In genomic region chr6:26378143-26378542, GRCh38 we compare ENCODE assay signal across 7 cellular contexts. TPM values are rescaled to one million over a fixed set of nuclear protein-coding genes. Genes with fewer than 3 reads are reported as not detected.
DNase-seq lines count a peak whose midpoint lies in the region; ATAC-seq, FAIRE-seq and TF ChIP-seq lines count a peak whose summit lies in the region.
"Not testable (repeated sequence)": the region's sequence is repeated elsewhere in the genome, so short reads cannot be mapped to it uniquely, and the experiment has no call there.

No MANE protein-coding gene starts in this region.

- not testable (repeated sequence) for H3K27me3 Mint-ChIP-seq in CD4-positive, alpha-beta memory T cell; activated T-cell treated with anti-CD3 and anti-CD28 coated beads, Interleukin-2, amount 50 U/mL, for 72 hours (ENCODE audit: low read depth); immature natural killer cell (ENCODE audit: low read depth in 3 of 3); natural killer cell (ENCODE audit: low read depth in 2 of 2)

- in situ Hi-C loops in GM12878 (cut with MboI) = not testable (repeated sequence)

- TF ChIP-seq POLR2A in A549 (IDR thresholded peaks at IDR 0.05; ENCODE audit: low read length); GM12878 (IDR thresholded peaks at IDR 0.05; ENCODE audit: low read depth, low read length): not testable (repeated sequence)

- RAD21 ChIA-PET in GM12878 (lab: Charles Lee; ENCODE audit: unreplicated experiment) = interaction anchor here (0.8 kb wide), 1 partner anchor 8 kb away, joined by 3 read pairs; no protein-coding TSS in a partner anchor

- H3K36me3 ChIP-seq in CD4-positive, alpha-beta memory T cell (ENCODE audit: insufficient read depth, low read length) = peaks cover 33% of the 10 kb centered on the region
- not testable (repeated sequence) for H3K36me3 ChIP-seq in KMS-11 (ENCODE audit: insufficient read depth); GM12878 (ENCODE audit: control insufficient read depth in 2 of 2, insufficient read depth in 2 of 2, low read length in 1 of 2)

- not testable (repeated sequence) for H2AFZ ChIP-seq in KMS-11 (ENCODE audit: low read depth); GM12878 (ENCODE audit: control insufficient read depth, low read depth, low read length)

- not testable (repeated sequence) for H3K9ac ChIP-seq in KMS-11; GM12878 (ENCODE audit: control insufficient read depth, insufficient read depth, low read length)

- H3K27ac Mint-ChIP-seq in CD4-positive, alpha-beta memory T cell = peak overlapping the region in 4 of 7 donors; percentile 8 to 80 (median 54)
- H3K27ac Mint-ChIP-seq in activated T-cell treated with anti-CD3 and anti-CD28 coated beads, Interleukin-2, amount 50 U/mL, for 72 hours = peak overlapping the region; percentile 77
- H3K27ac Mint-ChIP-seq in immature natural killer cell = peak overlapping the region; percentile 37 to 78 (median 58)
- H3K27ac Mint-ChIP-seq in natural killer cell = peak overlapping the region; percentile 64 to 100

- CTCF ChIA-PET in A549 (lab: Yijun Ruan, JAX) = interaction anchor here (1.3 kb wide), 1 partner anchor 37 kb away, joined by 6 read pairs; no protein-coding TSS in a partner anchor
- CTCF ChIA-PET in CD4-positive, alpha-beta memory T cell (lab: Charles Lee; ENCODE audit: partially characterized antibody) = not testable (repeated sequence)
- CTCF ChIA-PET in GM12878 (lab: Yijun Ruan, JAX) = interaction anchor here (1.2 kb wide), 1 partner anchor 21 kb away, joined by 5 read pairs; no protein-coding TSS in a partner anchor

- H3K4me1 ChIP-seq in A549; CD4-positive, alpha-beta memory T cell (ENCODE audit: insufficient read depth, low read length); GM12878 (ENCODE audit: control insufficient read depth, insufficient read depth, low read length): not testable (repeated sequence)
- peaks cover 27% of the 10 kb centered on the region for H3K4me1 ChIP-seq in KMS-11 (ENCODE audit: low read depth, poor library complexity, severe bottlenecking)

- SMC1A ChIA-PET in GM12878 (lab: Charles Lee; ENCODE audit: uncharacterized antibody, unreplicated experiment) = interaction anchor here (1.2 kb wide), 1 partner anchor 14 kb away, joined by 3 read pairs; no protein-coding TSS in a partner anchor

- DNase-seq in A549 (ENCODE audit: low read depth in 1 of 2, low spot score in 1 of 2); CD4-positive, alpha-beta memory T cell; activated T-cell treated with anti-CD3 and anti-CD28 coated beads, Interleukin-2, amount 50 U/mL, for 72 hours; GM12878 (ENCODE audit: low read depth, low spot score); immature natural killer cell; natural killer cell: not testable (repeated sequence)

- TF ChIP-seq EP300 in A549 (IDR thresholded peaks at IDR 0.05); GM12878 (IDR thresholded peaks at IDR 0.05; ENCODE audit: borderline replicate concordance in 1 of 2, control insufficient read depth in 1 of 2, low read depth in 2 of 2, low read length in 2 of 2): not testable (repeated sequence)

- not testable (repeated sequence) for H4K20me1 ChIP-seq in KMS-11 (ENCODE audit: insufficient read depth); GM12878 (ENCODE audit: control insufficient read depth, insufficient read depth)

- H3K9me3 Mint-ChIP-seq in CD4-positive, alpha-beta memory T cell; activated T-cell treated with anti-CD3 and anti-CD28 coated beads, Interleukin-2, amount 50 U/mL, for 72 hours; immature natural killer cell; natural killer cell: not testable (repeated sequence)

- TF ChIP-seq RAD21 in A549 (conservative IDR thresholded peaks at IDR 0.05 in 1 of 2, IDR thresholded peaks at IDR 0.05 in 1 of 2); GM12878 (IDR thresholded peaks at IDR 0.05; ENCODE audit: insufficient read depth, low read depth, low read length): not testable (repeated sequence)

- H3K4me2 ChIP-seq in A549; GM12878 (ENCODE audit: control insufficient read depth, insufficient read depth): not testable (repeated sequence)
- H3K4me2 ChIP-seq in KMS-11 = peak overlapping the region; percentile 37; the same call in 1 of the 2 replicates

- not testable (repeated sequence) for H3K27me3 ChIP-seq in CD4-positive, alpha-beta memory T cell (ENCODE audit: insufficient read depth, low read length); KMS-11 (ENCODE audit: insufficient read depth, low read depth); GM12878 (replicated peaks in 1 of 2; ENCODE audit: control insufficient read depth in 2 of 2, insufficient read depth in 2 of 2, low read length in 1 of 2)

- not testable (repeated sequence) for H3K4me3 ChIP-seq in A549; CD4-positive, alpha-beta memory T cell (ENCODE audit: low read length in 2 of 2); KMS-11 (IDR thresholded peaks at IDR 0.05; ENCODE audit: insufficient read depth, low read depth, low read length); GM12878

- intact Hi-C loops in CD4-positive, alpha-beta memory T cell (cut with micrococcal nuclease); GM12878 (cut with micrococcal nuclease; ENCODE audit: unreplicated experiment); natural killer cell (cut with micrococcal nuclease): not testable (repeated sequence)

- not testable (repeated sequence) for H3K4me3 Mint-ChIP-seq in CD4-positive, alpha-beta memory T cell; activated T-cell treated with anti-CD3 and anti-CD28 coated beads, Interleukin-2, amount 50 U/mL, for 72 hours; immature natural killer cell; natural killer cell

- not testable (repeated sequence) for FAIRE-seq in A549 (lab: Jason Lieb, UNC); GM12878 (lab: Jason Lieb, UNC)

- H3K36me3 Mint-ChIP-seq in CD4-positive, alpha-beta memory T cell = peaks cover 41 to 52% of the 10 kb centered on the region in 2 donors
- H3K36me3 Mint-ChIP-seq in activated T-cell treated with anti-CD3 and anti-CD28 coated beads, Interleukin-2, amount 50 U/mL, for 72 hours (ENCODE audit: insufficient read depth in 2 of 2) = peaks cover 13 to 18% of the 10 kb centered on the region in 2 donors
- H3K36me3 Mint-ChIP-seq in immature natural killer cell (peaks cover 28 to 34% (median 30%) of the 10 kb centered on the region in 3 donors), natural killer cell (peaks cover 27% of the 10 kb centered on the region)

- BruUV-seq in GM12878 (replicated peaks; lab: Mats Ljungman, UMichigan) = not testable (repeated sequence)

- not testable (repeated sequence) for TF ChIP-seq CTCF in A549 (IDR thresholded peaks at IDR 0.05); KMS-11 (conservative IDR thresholded peaks at IDR 0.05; ENCODE audit: low read depth, low read length); GM12878 (IDR thresholded peaks at IDR 0.05 in 2 of 3, conservative IDR thresholded peaks at IDR 0.05 in 1 of 3; ENCODE audit: control insufficient read depth in 2 of 3, extremely low read depth in 1 of 3, insufficient read depth in 1 of 3, low read depth in 3 of 3, low read length in 3 of 3); natural killer cell (IDR thresholded peaks at IDR 0.05)

- not testable (repeated sequence) for ATAC-seq in A549; activated T-cell treated with anti-CD3 and anti-CD28 coated beads, Interleukin-2, amount 50 U/mL, for 72 hours (replicated peaks in 1 of 2); natural killer cell
- ATAC-seq in GM12878 = 0 out of 3 replicates have a peak, but pooled peaks have one; percentile 14

- not testable (repeated sequence) for H3K27ac ChIP-seq in A549; CD4-positive, alpha-beta memory T cell (ENCODE audit: low read depth, low read length); GM12878 (ENCODE audit: control insufficient read depth, insufficient read depth)
- H3K27ac ChIP-seq in KMS-11 = peak overlapping the region; percentile 10; the same call in 1 of the 2 replicates

- H3K4me1 Mint-ChIP-seq in CD4-positive, alpha-beta memory T cell = peaks cover 30 to 60% (median 43%) of the 10 kb centered on the region in 4 donors
- peaks cover 41% of the 10 kb centered on the region for H3K4me1 Mint-ChIP-seq in activated T-cell treated with anti-CD3 and anti-CD28 coated beads, Interleukin-2, amount 50 U/mL, for 72 hours (ENCODE audit: low read depth)
- peaks cover 19 to 46% of the 10 kb centered on the region in 2 donors for H3K4me1 Mint-ChIP-seq in immature natural killer cell
- peaks cover 46 to 56% of the 10 kb centered on the region in 2 donors for H3K4me1 Mint-ChIP-seq in natural killer cell

- POLR2A ChIA-PET in A549 (lab: Yijun Ruan, JAX); GM12878 (lab: Charles Lee): not testable (repeated sequence)
- POLR2A ChIA-PET in CD4-positive, alpha-beta memory T cell (lab: Charles Lee; ENCODE audit: partially characterized antibody) = interaction anchor here (1.0 to 1.5 kb wide), 2 partner anchors 16 to 96 kb away, joined by 3 to 8 read pairs; no protein-coding TSS in a partner anchor

- H3K79me2 ChIP-seq in KMS-11 (ENCODE audit: insufficient read depth, low read depth); GM12878 (ENCODE audit: control insufficient read depth, insufficient read depth, low read length): not testable (repeated sequence)

- H3K9me3 ChIP-seq in A549; CD4-positive, alpha-beta memory T cell (ENCODE audit: control insufficient read depth in 1 of 2, low read length in 2 of 2); GM12878 (replicated peaks; ENCODE audit: control insufficient read depth, insufficient read depth, low read length): not testable (repeated sequence)

RNA-seq across cellular contexts. Expression of gene BTN2A2, which starts 4.8 kb away (rescaled TPM):
- polyA plus RNA-seq in A549 (2011; rRNA removed) (6.5 and 7.0 TPM in 2 replicates), A549 (2017; fragmentation: RNase III; extraction: RNeasy Plus Mini Kit Qiagen cat#74134 plus additional on column Dnase treatment) (6.7 to 9.5 TPM (median 7.5 TPM) in 3 replicates), GM12878 (2011; rRNA removed) (70.8 and 76.4 TPM in 2 replicates), GM12878 (2014; fragmentation: Illumina TruSeq; extraction: Trizol) (29.8 and 31.7 TPM in 2 replicates), GM12878 (2014; fragmentation: Nextera tagmentation; extraction: Ambion mirVana) (10 to 100 TPM; 14.7 to 30.9 TPM), GM12878 (2014; rRNA removed) (25.9 and 29.4 TPM in 2 replicates), GM12878 (2016; fragmentation: Nextera tagmentation; extraction: Ambion mirVana) (10 to 100 TPM; 16.3 to 16.7 TPM), immature natural killer cell (10 to 100 TPM in 1 of 3 donors, 1 to 10 TPM in 2; 6.6 to 13.5 (median 7.5) TPM)
- 4.2 and 5.2 TPM in 2 replicates for polyA plus RNA-seq in A549 (2012; cell fraction: cytosol; rRNA removed)
- polyA plus RNA-seq in A549 (2012; cell fraction: nucleus; rRNA removed) = 11.0 and 17.8 TPM in 2 replicates
- polyA minus RNA-seq in A549 (2011; rRNA and poly(A)+ RNA removed) = 12.2 and 13.0 TPM in 2 replicates
- 10 to 100 TPM; 21.8 to 23.6 TPM for total RNA-seq in CD4-positive, alpha-beta memory T cell
- polyA plus RNA-seq in CD4-positive, alpha-beta memory T cell = 1 to 10 TPM; 3.3 to 4.0 TPM
- 10 to 100 TPM; 25.7 to 33.5 TPM for total RNA-seq in activated T-cell treated with anti-CD3 and anti-CD28 coated beads, Interleukin-2, amount 50 U/mL, for 72 hours
- 227 and 232 TPM in 2 replicates for total RNA-seq in GM12878 (2013; cell fraction: nucleolus; rRNA removed)
- total RNA-seq in GM12878 (2014; rRNA removed) (24.7 and 28.3 TPM in 2 replicates), GM12878 (2014; rRNA removed; fragmentation: Illumina TruSeq; extraction: Trizol) (26.3 and 27.5 TPM in 2 replicates), GM12878 (2021) (28.5 and 32.7 TPM in 2 replicates), natural killer cell (100 to 1,000 TPM in 1 of 3 donors, 10 to 100 TPM in 2; 72.2 to 104 (median 76.1) TPM)
- polyA plus RNA-seq in GM12878 (2011; ENCODE audit: low read depth) = 17.7 TPM
- 54.8 and 60.3 TPM in 2 replicates for polyA plus RNA-seq in GM12878 (2011; cell fraction: cytosol; rRNA removed)
- polyA plus RNA-seq in GM12878 (2011; cell fraction: nucleus; rRNA removed) = 226 and 267 TPM in 2 replicates
- polyA plus RNA-seq in GM12878 (2012) = 20.4 and 30.9 TPM in 2 replicates
- 117 TPM in 2 replicates for polyA minus RNA-seq in GM12878 (2011; rRNA and poly(A)+ RNA removed)
- polyA minus RNA-seq in GM12878 (2011; cell fraction: cytosol; rRNA and poly(A)+ RNA removed) = 14.4 and 20.5 TPM in 2 replicates
- 83.3 and 115 TPM in 2 replicates for polyA minus RNA-seq in GM12878 (2011; cell fraction: nucleus; rRNA and poly(A)+ RNA removed)

RNA-seq across cellular contexts. Expression of gene BTN3A2, which starts 13.1 kb away (rescaled TPM):
- polyA plus RNA-seq in A549 (2011; rRNA removed) = 13.4 and 13.5 TPM in 2 replicates
- polyA plus RNA-seq in A549 (2012; cell fraction: cytosol; rRNA removed) = 4.3 and 5.5 TPM in 2 replicates
- 3.3 and 4.1 TPM in 2 replicates for polyA plus RNA-seq in A549 (2012; cell fraction: nucleus; rRNA removed)
- polyA plus RNA-seq in A549 (2017; fragmentation: RNase III; extraction: RNeasy Plus Mini Kit Qiagen cat#74134 plus additional on column Dnase treatment) = 4.2 to 5.1 TPM (median 4.8 TPM) in 3 replicates
- polyA minus RNA-seq in A549 (2011; rRNA and poly(A)+ RNA removed) = 4.9 and 11.7 TPM in 2 replicates
- total RNA-seq in CD4-positive, alpha-beta memory T cell = 100 to 1,000 TPM; 315 to 323 TPM
- 100 to 1,000 TPM in 1 of 2 donors, 10 to 100 TPM in 1; 68.1 to 126 TPM for polyA plus RNA-seq in CD4-positive, alpha-beta memory T cell
- total RNA-seq in activated T-cell treated with anti-CD3 and anti-CD28 coated beads, Interleukin-2, amount 50 U/mL, for 72 hours = 10 to 100 TPM; 51.9 to 72.0 TPM
- 134 and 147 TPM in 2 replicates for total RNA-seq in GM12878 (2013; cell fraction: nucleolus; rRNA removed)
- 17.2 and 17.3 TPM in 2 replicates for total RNA-seq in GM12878 (2014; rRNA removed)
- total RNA-seq in GM12878 (2014; rRNA removed; fragmentation: Illumina TruSeq; extraction: Trizol) = 19.5 and 20.9 TPM in 2 replicates
- 26.1 and 27.8 TPM in 2 replicates for total RNA-seq in GM12878 (2021)
- polyA plus RNA-seq in GM12878 (2011; ENCODE audit: low read depth) = 22.1 TPM
- polyA plus RNA-seq in GM12878 (2011; rRNA removed) = 74.7 and 80.5 TPM in 2 replicates
- 40.4 and 44.5 TPM in 2 replicates for polyA plus RNA-seq in GM12878 (2011; cell fraction: cytosol; rRNA removed)
- polyA plus RNA-seq in GM12878 (2011; cell fraction: nucleus; rRNA removed) = 82.7 and 117 TPM in 2 replicates
- 26.4 and 31.9 TPM in 2 replicates for polyA plus RNA-seq in GM12878 (2012)
- polyA plus RNA-seq in GM12878 (2014; fragmentation: Illumina TruSeq; extraction: Trizol) = 25.1 and 25.2 TPM in 2 replicates
- polyA plus RNA-seq in GM12878 (2014; fragmentation: Nextera tagmentation; extraction: Ambion mirVana) = 10 to 100 TPM; 15.9 to 22.2 TPM
- polyA plus RNA-seq in GM12878 (2014; rRNA removed) = 19.5 and 19.6 TPM in 2 replicates
- polyA plus RNA-seq in GM12878 (2016; fragmentation: Nextera tagmentation; extraction: Ambion mirVana) = 10 to 100 TPM; 13.6 to 14.7 TPM
- polyA minus RNA-seq in GM12878 (2011; rRNA and poly(A)+ RNA removed) = 59.7 and 127 TPM in 2 replicates
- polyA minus RNA-seq in GM12878 (2011; cell fraction: cytosol; rRNA and poly(A)+ RNA removed) = 9.1 and 15.6 TPM in 2 replicates
- 41.1 and 44.0 TPM in 2 replicates for polyA minus RNA-seq in GM12878 (2011; cell fraction: nucleus; rRNA and poly(A)+ RNA removed)
- 100 to 1,000 TPM; 122 to 227 (median 158) TPM for polyA plus RNA-seq in immature natural killer cell
- 100 to 1,000 TPM; 174 to 260 (median 211) TPM for total RNA-seq in natural killer cell

RNA-seq across cellular contexts. Expression of gene BTN3A1, which starts 23.9 kb away (rescaled TPM):
- polyA plus RNA-seq in A549 (2011; rRNA removed) (8.1 and 13.6 TPM in 2 replicates), A549 (2017; fragmentation: RNase III; extraction: RNeasy Plus Mini Kit Qiagen cat#74134 plus additional on column Dnase treatment) (3.8 to 5.5 TPM (median 4.0 TPM) in 3 replicates), GM12878 (2011; rRNA removed) (60.1 and 64.3 TPM in 2 replicates), GM12878 (2014; fragmentation: Illumina TruSeq; extraction: Trizol) (22.8 and 26.7 TPM in 2 replicates), GM12878 (2014; fragmentation: Nextera tagmentation; extraction: Ambion mirVana) (1 to 10 TPM; 5.6 TPM), GM12878 (2014; rRNA removed) (18.0 and 22.4 TPM in 2 replicates), GM12878 (2016; fragmentation: Nextera tagmentation; extraction: Ambion mirVana) (10 to 100 TPM in 1 of 2 experiments, 1 to 10 TPM in 1; 9.8 to 10.5 TPM), immature natural killer cell (100 to 1,000 TPM in 1 of 3 donors, 10 to 100 TPM in 2; 57.3 to 117 (median 98.5) TPM)
- 2.5 and 3.1 TPM in 2 replicates for polyA plus RNA-seq in A549 (2012; cell fraction: cytosol; rRNA removed)
- 6.4 and 7.3 TPM in 2 replicates for polyA plus RNA-seq in A549 (2012; cell fraction: nucleus; rRNA removed)
- 12.6 and 15.8 TPM in 2 replicates for polyA minus RNA-seq in A549 (2011; rRNA and poly(A)+ RNA removed)
- 100 to 1,000 TPM; 255 to 262 TPM for total RNA-seq in CD4-positive, alpha-beta memory T cell
- 10 to 100 TPM; 50.4 to 68.0 TPM for polyA plus RNA-seq in CD4-positive, alpha-beta memory T cell
- total RNA-seq in activated T-cell treated with anti-CD3 and anti-CD28 coated beads, Interleukin-2, amount 50 U/mL, for 72 hours = 10 to 100 TPM; 57.3 to 62.8 TPM
- 206 and 211 TPM in 2 replicates for total RNA-seq in GM12878 (2013; cell fraction: nucleolus; rRNA removed)
- total RNA-seq in GM12878 (2014; rRNA removed) (16.4 and 21.0 TPM in 2 replicates), GM12878 (2014; rRNA removed; fragmentation: Illumina TruSeq; extraction: Trizol) (15.7 and 19.1 TPM in 2 replicates), GM12878 (2021) (17.6 and 19.5 TPM in 2 replicates), natural killer cell (100 to 1,000 TPM; 285 to 373 (median 348) TPM)
- polyA plus RNA-seq in GM12878 (2011; ENCODE audit: low read depth) = 32.0 TPM
- 33.3 and 43.0 TPM in 2 replicates for polyA plus RNA-seq in GM12878 (2011; cell fraction: cytosol; rRNA removed)
- polyA plus RNA-seq in GM12878 (2011; cell fraction: nucleus; rRNA removed) = 116 and 165 TPM in 2 replicates
- 33.4 and 39.6 TPM in 2 replicates for polyA plus RNA-seq in GM12878 (2012)
- 61.2 and 67.0 TPM in 2 replicates for polyA minus RNA-seq in GM12878 (2011; rRNA and poly(A)+ RNA removed)
- polyA minus RNA-seq in GM12878 (2011; cell fraction: cytosol; rRNA and poly(A)+ RNA removed) = 4.8 and 9.1 TPM in 2 replicates
- polyA minus RNA-seq in GM12878 (2011; cell fraction: nucleus; rRNA and poly(A)+ RNA removed) = 26.5 and 28.0 TPM in 2 replicates
